In the genomic region with DNA sequence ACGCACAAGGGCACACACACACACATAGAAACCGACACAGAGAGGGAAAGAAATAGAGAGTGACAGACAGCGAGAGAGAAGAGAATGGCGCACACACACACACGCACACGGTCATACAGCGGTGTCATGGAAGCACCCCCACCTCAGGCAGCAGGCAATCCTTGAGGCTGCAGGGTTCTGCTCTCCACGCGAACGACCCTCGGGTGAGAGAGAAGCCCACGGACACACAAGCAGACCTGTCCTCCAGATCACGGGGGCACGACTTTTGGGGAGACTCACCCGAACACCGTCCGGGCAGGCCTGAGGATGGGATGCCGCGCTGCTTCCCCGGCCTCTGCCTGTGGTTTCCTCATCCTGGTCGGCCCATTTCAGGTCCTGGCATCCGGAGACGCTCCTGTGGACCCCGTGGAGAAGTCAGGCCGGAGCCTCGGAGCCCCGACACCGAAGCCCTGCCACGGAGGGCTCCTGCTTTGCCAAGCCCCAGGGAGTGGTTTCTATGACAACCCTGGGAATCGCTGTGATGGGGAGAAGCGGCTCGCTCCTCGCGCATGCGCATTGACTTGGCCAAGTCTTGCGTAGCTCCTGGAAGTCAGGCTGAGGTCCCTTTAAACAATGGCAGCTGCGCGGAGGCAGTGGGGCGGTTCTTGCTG, we compare ENCODE assay signal across 9 cellular contexts.
DNase-seq lines count a peak whose midpoint lies in the region; ATAC-seq and TF ChIP-seq lines count a peak whose summit lies in the region.
"Had no signal": no experiment of that assay in that cellular context is flagged by ENCODE, and none has a peak within 500 bp of the region (broad histone marks: within the 10 kb centered on the region; RNA-seq: fewer than 3 reads in every experiment).

No MANE protein-coding gene starts in this region.

- DNase-seq in NCI-H748 (lab: John Stamatoyannopoulos, UW; ENCODE audit: unreplicated experiment) (peak; percentile 59), NCI-H748 treated with DMSO at 0.1 percent for 48 hours (lab: John Stamatoyannopoulos, UW) (no peak), amygdala (lab: John Stamatoyannopoulos, UW) (peak in 52 of 56 donors; percentile 12 to 86 (median 56)), kidney glomerular epithelial cell (lab: John Stamatoyannopoulos, UW) (peak; percentile 9), WERI-Rb-1 (no peak), HEK293T (ENCODE audit: extremely low spot score) (no peak)
- DNase-seq in stimulated activated effector memory CD8-positive, alpha-beta T cell treated with anti-CD3 and anti-CD28 coated beads, Interleukin-12 subunit alpha, Interleukin-12 subunit beta, amount 100 ng/mL, for 72 hours (ENCODE audit: low spot score in 2 of 2), result no peak

- H3K36me3 Mint-ChIP-seq in stimulated activated effector memory CD8-positive, alpha-beta T cell treated with anti-CD3 and anti-CD28 coated beads, Interleukin-12 subunit alpha, Interleukin-12 subunit beta, amount 100 ng/mL, for 72 hours, result no peaks in the 10 kb centered on the region

- CTCF ChIA-PET in HEK293T (lab: Yijun Ruan, JAX), result no interaction called here

- TF ChIP-seq CTCF in WERI-Rb-1 (IDR thresholded peaks at IDR 0.05; ENCODE audit: low read depth, low read length), result no peak

- no peaks in the 10 kb centered on the region for H3K36me3 ChIP-seq in WERI-Rb-1
- H3K36me3 ChIP-seq: BLaER1 had no signal

- POLR2A ChIA-PET in HEK293T (lab: Yijun Ruan, JAX), result no interaction called here

- H3K27ac Mint-ChIP-seq in stimulated activated effector memory CD8-positive, alpha-beta T cell treated with anti-CD3 and anti-CD28 coated beads, Interleukin-12 subunit alpha, Interleukin-12 subunit beta, amount 100 ng/mL, for 72 hours, result no peak overlapping the region

- H3K4me3 Mint-ChIP-seq in stimulated activated effector memory CD8-positive, alpha-beta T cell treated with anti-CD3 and anti-CD28 coated beads, Interleukin-12 subunit alpha, Interleukin-12 subunit beta, amount 100 ng/mL, for 72 hours, result peak overlapping the region; percentile 37

- H3K4me3 ChIP-seq in WERI-Rb-1 (ENCODE audit: low read depth, low read length), result no peak overlapping the region
- H3K4me3 ChIP-seq: BLaER1 had no signal

- H3K27ac ChIP-seq in WERI-Rb-1, result no peak overlapping the region
- H3K27ac ChIP-seq: BLaER1 had no signal

- no peaks in the 10 kb centered on the region for H3K4me1 Mint-ChIP-seq in stimulated activated effector memory CD8-positive, alpha-beta T cell treated with anti-CD3 and anti-CD28 coated beads, Interleukin-12 subunit alpha, Interleukin-12 subunit beta, amount 100 ng/mL, for 72 hours

- peaks cover 15% of the 10 kb centered on the region for H3K27me3 ChIP-seq in WERI-Rb-1 (ENCODE audit: insufficient read depth, low read depth, severe bottlenecking)
- H3K27me3 ChIP-seq: BLaER1 had no signal

- H3K9me3 ChIP-seq in WERI-Rb-1 (ENCODE audit: severe bottlenecking), result peaks cover 6% of the 10 kb centered on the region

- peak; percentile 51 for ATAC-seq in stimulated activated effector memory CD8-positive, alpha-beta T cell treated with anti-CD3 and anti-CD28 coated beads, Interleukin-12 subunit alpha, Interleukin-12 subunit beta, amount 100 ng/mL, for 72 hours
- ATAC-seq in HG02973 (IDR thresholded peaks at IDR 0.05; ENCODE audit: unreplicated experiment), result no peak

- H3K9me3 Mint-ChIP-seq in stimulated activated effector memory CD8-positive, alpha-beta T cell treated with anti-CD3 and anti-CD28 coated beads, Interleukin-12 subunit alpha, Interleukin-12 subunit beta, amount 100 ng/mL, for 72 hours, result peaks cover 3% of the 10 kb centered on the region

TF ChIP-seq in HEK293T, 16 proteins besides CTCF, POLR2A, EP300 and RAD21:
- TF ChIP-seq SUZ12 (IDR thresholded peaks at IDR 0.05), result no peak
- TF ChIP-seq, protein P1, sequence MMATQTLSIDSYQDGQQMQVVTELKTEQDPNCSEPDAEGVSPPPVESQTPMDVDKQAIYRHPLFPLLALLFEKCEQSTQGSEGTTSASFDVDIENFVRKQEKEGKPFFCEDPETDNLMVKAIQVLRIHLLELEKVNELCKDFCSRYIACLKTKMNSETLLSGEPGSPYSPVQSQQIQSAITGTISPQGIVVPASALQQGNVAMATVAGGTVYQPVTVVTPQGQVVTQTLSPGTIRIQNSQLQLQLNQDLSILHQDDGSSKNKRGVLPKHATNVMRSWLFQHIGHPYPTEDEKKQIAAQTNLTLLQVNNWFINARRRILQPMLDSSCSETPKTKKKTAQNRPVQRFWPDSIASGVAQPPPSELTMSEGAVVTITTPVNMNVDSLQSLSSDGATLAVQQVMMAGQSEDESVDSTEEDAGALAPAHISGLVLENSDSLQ (IDR thresholded peaks at IDR 0.05), result no peak
- TF ChIP-seq L3MBTL2 (conservative IDR thresholded peaks at IDR 0.05), result no peak
- no peak for TF ChIP-seq ZNF384 (IDR thresholded peaks at IDR 0.05)
- no peak for TF ChIP-seq TARDBP (IDR thresholded peaks at IDR 0.05)
- no peak for TF ChIP-seq HDGF (IDR thresholded peaks at IDR 0.05; ENCODE audit: borderline replicate concordance)
- no peak for TF ChIP-seq FOXK2 (IDR thresholded peaks at IDR 0.05)
- no peak for TF ChIP-seq FOXA1 (IDR thresholded peaks at IDR 0.05)
- no peak for TF ChIP-seq ELF4 (IDR thresholded peaks at IDR 0.05)
- no peak for TF ChIP-seq SP1 (IDR thresholded peaks at IDR 0.05)
- TF ChIP-seq BHLHE40 (IDR thresholded peaks at IDR 0.05; ENCODE audit: borderline replicate concordance), result no peak
- TF ChIP-seq CTBP1 (IDR thresholded peaks at IDR 0.05; ENCODE audit: borderline replicate concordance), result no peak
- TF ChIP-seq ARNT (IDR thresholded peaks at IDR 0.05), result no peak

Comparison
In these comparisons a context has a peak if more than half of its experiments do, and no peak if none do; other contexts are left out.
1. DNase-seq: peak in NCI-H748 (single experiment), amygdala (52 of 56) and kidney glomerular epithelial cell (single experiment); none in NCI-H748 treated with DMSO at 0.1 percent for 48 hours (single experiment), stimulated activated effector memory CD8-positive, alpha-beta T cell treated with anti-CD3 and anti-CD28 coated beads, Interleukin-12 subunit alpha, Interleukin-12 subunit beta, amount 100 ng/mL, for 72 hours (0 of 2), WERI-Rb-1 (single experiment) and HEK293T (single experiment).